In the genomic region with DNA sequence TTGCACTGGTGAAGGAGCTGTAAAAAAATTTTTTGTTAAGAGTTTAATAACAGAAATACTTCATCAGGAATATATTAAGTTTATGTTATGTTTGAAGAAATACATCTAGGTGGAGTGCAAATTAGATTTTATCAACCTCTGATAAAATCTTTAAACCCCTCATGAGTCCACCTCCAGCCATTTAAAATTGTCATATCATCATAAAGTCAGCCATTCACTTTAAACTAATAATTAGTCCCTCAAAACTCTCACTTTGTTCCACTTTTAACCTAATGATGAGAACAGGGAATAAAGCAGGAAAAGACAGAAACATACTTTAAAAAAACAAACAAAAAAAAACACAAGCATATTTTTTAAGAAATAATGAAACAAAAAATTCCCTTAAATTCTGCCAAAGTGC, we compare ENCODE assay signal across 17 cellular contexts. TPM values are rescaled to one million over a fixed set of nuclear protein-coding genes. Genes with fewer than 3 reads are reported as not detected.
DNase-seq lines count a peak whose midpoint lies in the region; ATAC-seq and TF ChIP-seq lines count a peak whose summit lies in the region.
"Had no signal": no experiment of that assay in that cellular context is flagged by ENCODE, and none has a peak within 500 bp of the region (broad histone marks: within the 10 kb centered on the region; RNA-seq: fewer than 3 reads in every experiment).

No MANE protein-coding gene starts in this region.

- H3K9me2 ChIP-seq in SK-N-SH: no peaks in the 10 kb centered on the region

- peaks cover 20% of the 10 kb centered on the region for H3F3A ChIP-seq in SK-N-SH (replicated peaks; ENCODE audit: insufficient read depth)

- no peak for DNase-seq in natural killer cell
- DNase-seq in natural killer cell treated with Interleukin-12 subunit alpha and Interleukin-12 subunit beta and Interleukin-15 and Interleukin-18, amount 100 ng/mL, for 72 hours (ENCODE audit: low spot score): no peak
- DNase-seq in T-helper 17 cell: no peak
- no peak for DNase-seq in naive thymus-derived CD4-positive, alpha-beta T cell
- no peak for DNase-seq in SK-N-SH
- DNase-seq: C1 segment of cervical spinal cord, DMS79, Karpas-422, NCI-H1417 treated with DMSO at 0.1 percent for 48 hours, NCI-H187 treated with DMSO at 0.1 percent for 48 hours, NCI-H2227 treated with DMSO at 0.1 percent for 48 hours, NCI-H510A treated with DMSO at 0.1 percent for 48 hours, NCI-H82, OCI-M1, Right ventricle myocardium superior had no signal

- CTCF ChIA-PET in naive thymus-derived CD4-positive, alpha-beta T cell (lab: Charles Lee): interaction anchor here (0.9 kb wide), 1 partner anchor 106 kb away, joined by 3 read pairs; no protein-coding TSS in a partner anchor
- CTCF ChIA-PET in SK-N-SH (lab: Yijun Ruan, JAX): interaction anchor here (0.9 to 4.6 kb wide), 2 partner anchors 107 to 222 kb away, joined by 4 to 33 read pairs; no protein-coding TSS in a partner anchor

- H3K27me3 ChIP-seq in naive thymus-derived CD4-positive, alpha-beta T cell (ENCODE audit: control insufficient read depth in 2 of 2, insufficient read depth in 2 of 2, low read length in 2 of 2): no peaks in the 10 kb centered on the region
- H3K27me3 ChIP-seq in SK-N-SH (ENCODE audit: insufficient read depth): no peaks in the 10 kb centered on the region

- POLR2A ChIA-PET in naive thymus-derived CD4-positive, alpha-beta T cell (lab: Charles Lee): no interaction called here
- POLR2A ChIA-PET in SK-N-SH (lab: Yijun Ruan, JAX): no interaction called here

- H3K9me3 ChIP-seq in T-helper 17 cell (ENCODE audit: control insufficient read depth, low read length, poor library complexity, severe bottlenecking) (no peaks in the 10 kb centered on the region), SK-N-SH (no peaks in the 10 kb centered on the region)
- H3K9me3 ChIP-seq in naive thymus-derived CD4-positive, alpha-beta T cell (ENCODE audit: control insufficient read depth in 2 of 3, low read length in 3 of 3): no peaks in the 10 kb centered on the region

- peaks cover 16% of the 10 kb centered on the region for H3K36me3 Mint-ChIP-seq in natural killer cell
- peaks cover 16% of the 10 kb centered on the region for H3K36me3 Mint-ChIP-seq in natural killer cell treated with Interleukin-12 subunit alpha and Interleukin-12 subunit beta and Interleukin-15 and Interleukin-18, amount 100 ng/mL, for 72 hours
- peaks cover 3% of the 10 kb centered on the region for H3K36me3 Mint-ChIP-seq in T-helper 17 cell (ENCODE audit: low read depth)
- H3K36me3 Mint-ChIP-seq in naive thymus-derived CD4-positive, alpha-beta T cell: peaks cover 5 to 32% (median 24%) of the 10 kb centered on the region in 5 donors

- TF ChIP-seq CTCF in natural killer cell (IDR thresholded peaks at IDR 0.05) (no peak), SK-N-SH (IDR thresholded peaks at IDR 0.05) (no peak)

- H3K27ac ChIP-seq in naive thymus-derived CD4-positive, alpha-beta T cell (ENCODE audit: low read depth, low read length): no peak overlapping the region
- no peak overlapping the region for H3K27ac ChIP-seq in SK-N-SH (ENCODE audit: low read depth in 2 of 2, low read length in 1 of 2)

- H3K79me2 ChIP-seq in SK-N-SH (ENCODE audit: insufficient read depth): peaks cover 39% of the 10 kb centered on the region

- TF ChIP-seq RAD21 in SK-N-SH (IDR thresholded peaks at IDR 0.05; ENCODE audit: low read length): no peak

- peaks cover 20 to 57% (median 56%) of the 10 kb centered on the region in 3 experiments for H3K36me3 ChIP-seq in naive thymus-derived CD4-positive, alpha-beta T cell (ENCODE audit: control insufficient read depth in 2 of 3, insufficient read depth in 3 of 3, low read length in 3 of 3)
- peaks cover 79 to 94% of the 10 kb centered on the region in 2 experiments for H3K36me3 ChIP-seq in SK-N-SH (replicated peaks in 1 of 2; ENCODE audit: control insufficient read depth in 1 of 2, insufficient read depth in 2 of 2, low read length in 1 of 2)

- no peaks in the 10 kb centered on the region for H3K4me1 ChIP-seq in naive thymus-derived CD4-positive, alpha-beta T cell (ENCODE audit: control insufficient read depth in 2 of 2, insufficient read depth in 2 of 2, low read length in 2 of 2)
- H3K4me1 ChIP-seq in SK-N-SH (ENCODE audit: control insufficient read depth in 1 of 2, insufficient read depth in 2 of 2, low read depth in 1 of 2, low read length in 1 of 2): peaks cover 0 to 12% of the 10 kb centered on the region in 2 experiments; a peak in 2 of 4 replicates

- H3K4me3 ChIP-seq in naive thymus-derived CD4-positive, alpha-beta T cell (ENCODE audit: low read length): no peak overlapping the region
- H3K4me3 ChIP-seq in SK-N-SH (ENCODE audit: low read depth in 2 of 2, low read length in 1 of 2): no peak overlapping the region

- TF ChIP-seq EP300 in SK-N-SH (IDR thresholded peaks at IDR 0.05; ENCODE audit: borderline replicate concordance in 1 of 2, low read depth in 1 of 2, low read length in 1 of 2): no peak

- H3K27me3 Mint-ChIP-seq in natural killer cell (ENCODE audit: low read depth in 2 of 2) (no peaks in the 10 kb centered on the region), T-helper 17 cell (no peaks in the 10 kb centered on the region)
- no peaks in the 10 kb centered on the region for H3K27me3 Mint-ChIP-seq in natural killer cell treated with Interleukin-12 subunit alpha and Interleukin-12 subunit beta and Interleukin-15 and Interleukin-18, amount 100 ng/mL, for 72 hours
- H3K27me3 Mint-ChIP-seq in naive thymus-derived CD4-positive, alpha-beta T cell: no peaks in the 10 kb centered on the region

- peaks cover 13 to 15% of the 10 kb centered on the region in 2 donors for H3K4me1 Mint-ChIP-seq in natural killer cell
- peaks cover 13 to 15% of the 10 kb centered on the region in 2 donors for H3K4me1 Mint-ChIP-seq in natural killer cell treated with Interleukin-12 subunit alpha and Interleukin-12 subunit beta and Interleukin-15 and Interleukin-18, amount 100 ng/mL, for 72 hours (ENCODE audit: low read depth in 2 of 2)
- peaks cover 9% of the 10 kb centered on the region for H3K4me1 Mint-ChIP-seq in T-helper 17 cell
- peaks cover 2 to 20% (median 15%) of the 10 kb centered on the region in 7 donors for H3K4me1 Mint-ChIP-seq in naive thymus-derived CD4-positive, alpha-beta T cell

- H3K27ac Mint-ChIP-seq in natural killer cell: peak overlapping the region; percentile 41 to 68
- no peak overlapping the region for H3K27ac Mint-ChIP-seq in natural killer cell treated with Interleukin-12 subunit alpha and Interleukin-12 subunit beta and Interleukin-15 and Interleukin-18, amount 100 ng/mL, for 72 hours
- H3K27ac Mint-ChIP-seq in T-helper 17 cell: peak overlapping the region; percentile 85
- peak overlapping the region in 7 of 9 donors; percentile 19 to 56 (median 51) for H3K27ac Mint-ChIP-seq in naive thymus-derived CD4-positive, alpha-beta T cell

- H3K4me2 ChIP-seq in SK-N-SH: no peak overlapping the region

- no peaks in the 10 kb centered on the region for H3K9me3 Mint-ChIP-seq in natural killer cell
- no peaks in the 10 kb centered on the region for H3K9me3 Mint-ChIP-seq in natural killer cell treated with Interleukin-12 subunit alpha and Interleukin-12 subunit beta and Interleukin-15 and Interleukin-18, amount 100 ng/mL, for 72 hours
- no peaks in the 10 kb centered on the region for H3K9me3 Mint-ChIP-seq in naive thymus-derived CD4-positive, alpha-beta T cell

- no peak overlapping the region for H3K9ac ChIP-seq in SK-N-SH

- H2AFZ ChIP-seq in SK-N-SH (ENCODE audit: low read depth): no peak overlapping the region

- intact Hi-C loops in natural killer cell (cut with micrococcal nuclease): no loop called here
- intact Hi-C loops in naive thymus-derived CD4-positive, alpha-beta T cell (cut with micrococcal nuclease): no loop called here

- H3K4me3 Mint-ChIP-seq in natural killer cell: no peak overlapping the region
- no peak overlapping the region for H3K4me3 Mint-ChIP-seq in natural killer cell treated with Interleukin-12 subunit alpha and Interleukin-12 subunit beta and Interleukin-15 and Interleukin-18, amount 100 ng/mL, for 72 hours
- no peak overlapping the region for H3K4me3 Mint-ChIP-seq in T-helper 17 cell
- no peak overlapping the region for H3K4me3 Mint-ChIP-seq in naive thymus-derived CD4-positive, alpha-beta T cell

- no peaks in the 10 kb centered on the region for H4K20me1 ChIP-seq in SK-N-SH (ENCODE audit: insufficient read depth)

- no peak for ATAC-seq in natural killer cell
- ATAC-seq in natural killer cell treated with Interleukin-12 subunit alpha and Interleukin-12 subunit beta and Interleukin-15 and Interleukin-18, amount 100 ng/mL, for 72 hours: no peak
- no peak for ATAC-seq in T-helper 17 cell
- no peak for ATAC-seq in naive thymus-derived CD4-positive, alpha-beta T cell
- ATAC-seq in activated CD4-positive, CD25-positive, alpha-beta regulatory T cell treated with anti-CD3 and anti-CD28 coated beads, Interleukin-2, amount 50 U/mL, for 24 hours: no peak
- no peak for ATAC-seq in GM19328 (IDR thresholded peaks at IDR 0.05; ENCODE audit: unreplicated experiment)

RNA-seq across cellular contexts. Expression of a gene that starts 25.1 kb away (rescaled TPM):
- 100 to 1,000 TPM; 158 to 164 (median 164) TPM for total RNA-seq in natural killer cell
- 100 to 1,000 TPM in 1 of 2 donors, 10 to 100 TPM in 1; 71.1 to 104 TPM for total RNA-seq in natural killer cell treated with Interleukin-12 subunit alpha and Interleukin-12 subunit beta and Interleukin-15 and Interleukin-18, amount 100 ng/mL, for 72 hours
- total RNA-seq in T-helper 17 cell: 100 to 1,000 TPM; 122 to 133 TPM
- total RNA-seq in naive thymus-derived CD4-positive, alpha-beta T cell: 100 to 1,000 TPM in 4 of 5 experiments, 10 to 100 TPM in 1; 74.6 to 147 (median 133) TPM
- polyA plus RNA-seq in naive thymus-derived CD4-positive, alpha-beta T cell: 10 to 100 TPM; 26.3 to 29.8 TPM
- polyA plus RNA-seq in SK-N-SH (2012; rRNA removed): 19.1 and 32.0 TPM in 2 replicates
- 9.5 and 10.9 TPM in 2 replicates for polyA plus RNA-seq in SK-N-SH (2012; cell fraction: cytosol; rRNA removed)
- polyA plus RNA-seq in SK-N-SH (2012; cell fraction: nucleus; rRNA removed): 76.5 and 180 TPM in 2 replicates

RNA-seq across cellular contexts. Expression of a gene that starts 25.6 kb away (rescaled TPM):
- 10 to 100 TPM; 17.2 to 34.2 (median 31.1) TPM for total RNA-seq in natural killer cell
- total RNA-seq in natural killer cell treated with Interleukin-12 subunit alpha and Interleukin-12 subunit beta and Interleukin-15 and Interleukin-18, amount 100 ng/mL, for 72 hours: 1 to 10 TPM; 5.2 to 9.2 TPM
- total RNA-seq in T-helper 17 cell: 10 to 100 TPM; 13.1 to 14.9 TPM
- 10 to 100 TPM in 4 of 5 experiments, 1 to 10 TPM in 1; 9.2 to 21.7 (median 14.4) TPM for total RNA-seq in naive thymus-derived CD4-positive, alpha-beta T cell
- 1 to 10 TPM; 4.9 to 9.7 TPM for polyA plus RNA-seq in naive thymus-derived CD4-positive, alpha-beta T cell
- 2.9 and 4.6 TPM in 2 replicates for polyA plus RNA-seq in SK-N-SH (2012; rRNA removed)
- 4.1 and 5.7 TPM in 2 replicates for polyA plus RNA-seq in SK-N-SH (2012; cell fraction: cytosol; rRNA removed)
- 4.3 and 6.0 TPM in 2 replicates for polyA plus RNA-seq in SK-N-SH (2012; cell fraction: nucleus; rRNA removed)

RNA-seq across cellular contexts. Expression of a gene that starts 47.4 kb away (rescaled TPM):
- total RNA-seq in natural killer cell (10 to 100 TPM; 13.8 to 24.6 (median 18.9) TPM), T-helper 17 cell (10 to 100 TPM; 11.8 to 12.3 TPM)
- total RNA-seq in natural killer cell treated with Interleukin-12 subunit alpha and Interleukin-12 subunit beta and Interleukin-15 and Interleukin-18, amount 100 ng/mL, for 72 hours: 10 to 100 TPM; 13.4 to 24.8 TPM
- total RNA-seq in naive thymus-derived CD4-positive, alpha-beta T cell: 10 to 100 TPM; 13.9 to 17.7 (median 14.7) TPM
- polyA plus RNA-seq in naive thymus-derived CD4-positive, alpha-beta T cell: 10 to 100 TPM; 25.3 to 43.0 TPM
- 12.6 and 17.4 TPM in 2 replicates for polyA plus RNA-seq in SK-N-SH (2012; rRNA removed)
- polyA plus RNA-seq in SK-N-SH (2012; cell fraction: cytosol; rRNA removed): 19.3 and 20.4 TPM in 2 replicates
- polyA plus RNA-seq in SK-N-SH (2012; cell fraction: nucleus; rRNA removed): 1.6 and 8.1 TPM in 2 replicates

Comparison
In these comparisons a context has a peak if more than half of its experiments do, and no peak if none do; other contexts are left out.
1. H3K27ac Mint-ChIP-seq: peak in natural killer cell (2 of 2), T-helper 17 cell (single experiment) and naive thymus-derived CD4-positive, alpha-beta T cell (7 of 9); none in natural killer cell treated with Interleukin-12 subunit alpha and Interleukin-12 subunit beta and Interleukin-15 and Interleukin-18, amount 100 ng/mL, for 72 hours (0 of 2).